ENCODE assay signal across 8 cellular contexts in genomic region chr11:66728760-66729385, GRCh38. TPM values are rescaled to one million over a fixed set of nuclear protein-coding genes. Genes with fewer than 3 reads are reported as not detected.
DNase-seq lines count a peak whose midpoint lies in the region; FAIRE-seq and TF ChIP-seq lines count a peak whose summit lies in the region.

Gene SPTBN2 (minus strand): TSS chr11:66729216. CDS start chr11:66721240, 7,976 bp downstream.

- WGBS in adrenal gland, 4 donors, result 11 to 18% (median 14%) methylated on average over 23 of the region's 23 CpGs

- H3K4me1 ChIP-seq in BE2C, result peaks cover 5% of the 10 kb centered on the region
- peaks cover 28% of the 10 kb centered on the region for H3K4me1 ChIP-seq in HUES48 (ENCODE audit: control insufficient read depth, insufficient read depth, low read length)
- peaks cover 12 to 13% of the 10 kb centered on the region in 2 donors for H3K4me1 ChIP-seq in adrenal gland (replicated peaks in 1 of 2)
- peaks cover 21% of the 10 kb centered on the region for H3K4me1 ChIP-seq in iPS-20b (ENCODE audit: insufficient read depth, low read length)

- intact Hi-C loops in adrenal gland (cut with DNase I), result no loop called here

- no peaks in the 10 kb centered on the region for H3K9me3 ChIP-seq in BE2C
- no peaks in the 10 kb centered on the region for H3K9me3 ChIP-seq in HUES48 (ENCODE audit: control insufficient read depth, insufficient read depth, low read length)
- H3K9me3 ChIP-seq in adrenal gland (replicated peaks in 1 of 3), result no peaks in the 10 kb centered on the region
- H3K9me3 ChIP-seq in iPS-20b (ENCODE audit: insufficient read depth, low read depth, low read length), result no peaks in the 10 kb centered on the region

- no peak for FAIRE-seq in D721Med (lab: Jason Lieb, UNC)

- H3K27ac ChIP-seq in HUES48 (ENCODE audit: low read depth, low read length) (peak within 1 kb of the TSS; percentile 46), adrenal gland (peak within 1 kb of the TSS in 3 of 5 donors; percentile 52 to 71 (median 71)), iPS-20b (ENCODE audit: low read length) (no peak within 1 kb of the TSS), skin epidermis (peak within 1 kb of the TSS in 18 of 21 experiments; percentile 9 to 84 (median 73))

- TF ChIP-seq CTCF in BE2C (IDR thresholded peaks at IDR 0.05; ENCODE audit: low read depth, low read length) (no peak), adrenal gland (IDR thresholded peaks at IDR 0.05) (no peak), D721Med (IDR thresholded peaks at IDR 0.05; ENCODE audit: insufficient read depth, missing control alignments) (no peak)

- H3K27me3 ChIP-seq in BE2C (no peaks in the 10 kb centered on the region; the same call in 1 of the 2 replicates), HUES48 (ENCODE audit: control insufficient read depth, insufficient read depth, low read length) (peaks cover 39% of the 10 kb centered on the region), adrenal gland (no peaks in the 10 kb centered on the region), iPS-20b (ENCODE audit: insufficient read depth, low read length) (peaks cover 58% of the 10 kb centered on the region)

- H3K9ac ChIP-seq in HUES48 (ENCODE audit: low read depth, low read length) (no peak within 1 kb of the TSS; the same call in 1 of the 2 replicates), iPS-20b (ENCODE audit: low read depth, low read length) (peak within 1 kb of the TSS; percentile 54; the same call in 1 of the 2 replicates)

- DNase-seq in BE2C (no peak), adrenal gland (peak in 4 of 7 donors; percentile 34 to 67 (median 44)), SIG-M5 treated with dmso at 0.1 percent for 504 hours (lab: John Stamatoyannopoulos, UW; ENCODE audit: unreplicated experiment) (no peak), D721Med (ENCODE audit: insufficient read length, low spot score) (no peak), HK-2 (ENCODE audit: unreplicated experiment) (no peak)

- H3K36me3 ChIP-seq in BE2C, result no peaks in the 10 kb centered on the region; the same call in none of the 2 replicates
- H3K36me3 ChIP-seq in HUES48 (ENCODE audit: control insufficient read depth, insufficient read depth, low read length), result no peaks in the 10 kb centered on the region
- no peaks in the 10 kb centered on the region for H3K36me3 ChIP-seq in adrenal gland (replicated peaks in 1 of 2)
- 0 out of 2 replicates have a peak, but pooled peaks cover 5% of the 10 kb centered on the region for H3K36me3 ChIP-seq in iPS-20b (ENCODE audit: insufficient read depth, low read depth, low read length)

- H3K4me3 ChIP-seq in BE2C (ENCODE audit: low read depth, low read length) (peak within 1 kb of the TSS; percentile 44), HUES48 (ENCODE audit: low read depth, low read length) (peak within 1 kb of the TSS; percentile 74), adrenal gland (peak within 1 kb of the TSS in 2 of 4 donors; percentile 56 to 75), iPS-20b (ENCODE audit: low read length) (peak within 1 kb of the TSS; percentile 81), skin epidermis (peak within 1 kb of the TSS; percentile 34 to 52 (median 45))

- TF ChIP-seq POLR2A in adrenal gland (IDR thresholded peaks at IDR 0.05), result no peak

RNA-seq across cellular contexts. Expression of gene SPTBN2, which starts in this region (rescaled TPM):
- polyA plus RNA-seq in BE2C (2012; ENCODE audit: insufficient read depth, insufficient read length, low read depth), result 40.4 TPM
- 10 to 100 TPM; 54.0 to 81.8 (median 64.7) TPM for total RNA-seq in adrenal gland
- 10 to 100 TPM; 19.7 to 78.9 (median 28.5) TPM for polyA plus RNA-seq in adrenal gland

Comparison
In these comparisons a context has a peak if more than half of its experiments do, and no peak if none do; other contexts are left out.
1. DNase-seq: peak in adrenal gland (4 of 7); none in BE2C (single experiment), SIG-M5 treated with dmso at 0.1 percent for 504 hours (single experiment), D721Med (single experiment) and HK-2 (single experiment).